ENCODE assay signal across 27 cellular contexts in the genomic region with DNA sequence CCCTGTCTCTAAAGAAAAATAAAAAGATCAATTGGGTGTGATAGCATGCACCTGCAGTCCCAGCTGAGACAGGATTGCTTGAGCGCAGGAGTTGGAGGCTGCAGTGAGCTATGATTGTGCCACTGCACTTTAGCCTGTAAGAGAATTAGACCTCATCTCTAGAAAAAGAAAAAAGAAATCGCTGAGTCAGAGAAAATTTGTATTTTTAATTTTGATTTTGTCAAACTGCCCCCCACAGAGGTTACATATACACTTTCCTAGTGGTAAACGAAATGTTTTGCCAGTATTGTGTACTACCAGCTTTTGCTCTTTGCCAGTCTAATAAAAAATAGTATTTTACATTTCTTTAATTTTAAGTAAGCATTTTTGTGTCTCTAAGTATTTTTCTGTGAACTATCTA.
"Had no signal": no experiment of that assay in that cellular context is flagged by ENCODE, and none has a peak within 500 bp of the region (broad histone marks: within the 10 kb centered on the region; RNA-seq: fewer than 3 reads in every experiment).

No MANE protein-coding gene starts in this region.

- H3K4me3 ChIP-seq: colonic mucosa, esophagus squamous epithelium, gastrocnemius medialis, heart right ventricle, left lung, lower lobe of right lung, mucosa of descending colon had no signal

- H3K4me1 ChIP-seq: colonic mucosa, gastrocnemius medialis, heart right ventricle, lower lobe of right lung had no signal

- H3K9me3 ChIP-seq: colonic mucosa, esophagus squamous epithelium, gastrocnemius medialis, heart right ventricle, left lung, lower lobe of right lung, mucosa of descending colon had no signal

- ATAC-seq: effector memory CD8-positive, alpha-beta T cell; esophagus mucosa; gastrocnemius medialis; heart right ventricle; left cardiac atrium; left lung; left ventricle myocardium superior; lower lobe of right lung; mucosa of descending colon had no signal

- H3K4me3 Mint-ChIP-seq: dendritic cell treated with granulocyte-macrophage colony-stimulating factor and Interleukin-4, amounts not matched to agents 40 ng/mL and 50 ng/mL, for 4 days; effector memory CD8-positive, alpha-beta T cell; endodermal cell; mesothelial cell of epicardium had no signal

- FAIRE-seq: endometrium, islet of Langerhans, keratinocyte had no signal

- H3K27me3 Mint-ChIP-seq: dendritic cell treated with granulocyte-macrophage colony-stimulating factor and Interleukin-4, amounts not matched to agents 40 ng/mL and 50 ng/mL, for 4 days; effector memory CD8-positive, alpha-beta T cell had no signal

- H3K27me3 ChIP-seq: colonic mucosa, esophagus squamous epithelium, gastrocnemius medialis, heart right ventricle, left lung had no signal

- H3K36me3 ChIP-seq: colonic mucosa had no signal

- H3K9me3 Mint-ChIP-seq: dendritic cell treated with granulocyte-macrophage colony-stimulating factor and Interleukin-4, amounts not matched to agents 40 ng/mL and 50 ng/mL, for 4 days; effector memory CD8-positive, alpha-beta T cell; endodermal cell; mesothelial cell of epicardium had no signal

- H3K27ac Mint-ChIP-seq: dendritic cell treated with granulocyte-macrophage colony-stimulating factor and Interleukin-4, amounts not matched to agents 40 ng/mL and 50 ng/mL, for 4 days; effector memory CD8-positive, alpha-beta T cell; endodermal cell; mesothelial cell of epicardium had no signal

- H3K4me1 Mint-ChIP-seq: endodermal cell, mesothelial cell of epicardium had no signal

- H3K27ac ChIP-seq: colonic mucosa, epithelial cell of prostate, esophagus squamous epithelium, gastrocnemius medialis, heart right ventricle, left lung, lower lobe of right lung had no signal

- DNase-seq: colonic mucosa; cortex of kidney; effector CD8-positive, alpha-beta T cell; effector memory CD8-positive, alpha-beta T cell; endodermal cell; erythroblast; esophagus squamous epithelium; foreskin fibroblast; foreskin melanocyte; gastrocnemius medialis; glutamatergic neuron; head of caudate nucleus; heart right ventricle; hippocampal formation; left cardiac atrium; left lung; left ventricle myocardium superior; lower lobe of right lung; mesenchymal stem cell; mucosa of descending colon had no signal
